27 cellular contexts compared by ENCODE assay signal in the genomic region with DNA sequence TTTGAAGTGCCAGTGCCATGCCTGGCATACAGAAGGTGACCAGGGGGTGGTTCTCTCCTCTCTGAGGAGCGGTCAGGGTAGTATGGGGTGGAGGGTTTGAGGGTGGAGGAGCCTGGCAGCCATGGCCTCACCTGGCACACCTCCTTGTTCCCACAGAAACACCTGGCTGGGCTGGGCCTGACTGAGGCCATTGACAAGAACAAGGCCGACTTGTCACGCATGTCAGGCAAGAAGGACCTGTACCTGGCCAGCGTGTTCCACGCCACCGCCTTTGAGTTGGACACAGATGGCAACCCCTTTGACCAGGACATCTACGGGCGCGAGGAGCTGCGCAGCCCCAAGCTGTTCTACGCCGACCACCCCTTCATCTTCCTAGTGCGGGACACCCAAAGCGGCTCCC. TPM values are rescaled to one million over a fixed set of nuclear protein-coding genes. Genes with fewer than 3 reads are reported as not detected.
DNase-seq lines count a peak whose midpoint lies in the region; ATAC-seq, FAIRE-seq and TF ChIP-seq lines count a peak whose summit lies in the region.
"Had no signal": no experiment of that assay in that cellular context is flagged by ENCODE, and none has a peak within 500 bp of the region (broad histone marks: within the 10 kb centered on the region; RNA-seq: fewer than 3 reads in every experiment).

No MANE protein-coding gene starts in this region.

- TF ChIP-seq EP300 in K562 (IDR thresholded peaks at IDR 0.05; ENCODE audit: low read length): no peak

- no peak overlapping the region for H3K27ac ChIP-seq in K562 (ENCODE audit: extremely low read depth, low read depth, low read length)
- H3K27ac ChIP-seq in left lung: no peak overlapping the region
- H3K27ac ChIP-seq in smooth muscle cell (ENCODE audit: low read depth): peak overlapping the region; percentile 27
- no peak overlapping the region for H3K27ac ChIP-seq in small intestine (ENCODE audit: low read depth in 1 of 2, low read length in 1 of 2)
- H3K27ac ChIP-seq: SJCRH30 had no signal

- ATAC-seq in K562: no peak
- ATAC-seq in left lung: peak; percentile 83
- no peak for ATAC-seq in HG03280 (IDR thresholded peaks at IDR 0.05; ENCODE audit: unreplicated experiment)
- ATAC-seq: HCT116, Panc1, SK-N-SH treated with all-trans-retinoic acid at 6 μM for 48 hours had no signal

- H3K9me3 ChIP-seq in K562 (replicated peaks; ENCODE audit: control insufficient read depth, insufficient read depth, low read depth, low read length) (no peaks in the 10 kb centered on the region), left lung (no peaks in the 10 kb centered on the region), smooth muscle cell (replicated peaks; ENCODE audit: low read depth) (no peaks in the 10 kb centered on the region), small intestine (ENCODE audit: control insufficient read depth, low read depth) (no peaks in the 10 kb centered on the region)
- H3K9me3 ChIP-seq: MG63, SJCRH30 had no signal

- H3K27me3 ChIP-seq in K562 (ENCODE audit: control insufficient read depth in 2 of 2, insufficient read depth in 2 of 2, low read length in 2 of 2) (no peaks in the 10 kb centered on the region), left lung (no peaks in the 10 kb centered on the region), smooth muscle cell (ENCODE audit: low read depth) (no peaks in the 10 kb centered on the region), small intestine (ENCODE audit: control insufficient read depth in 2 of 2, insufficient read depth in 2 of 2, low read length in 2 of 2) (no peaks in the 10 kb centered on the region)
- H3K27me3 ChIP-seq: MG63, SJCRH30 had no signal

- H3K79me2 ChIP-seq in K562 (ENCODE audit: control insufficient read depth, insufficient read depth, low read length) (no peaks in the 10 kb centered on the region; the same call in 2 of the 3 replicates), smooth muscle cell (ENCODE audit: low read depth) (peaks cover 46% of the 10 kb centered on the region)

- H3K4me2 ChIP-seq in K562 (ENCODE audit: insufficient read depth, low read length) (no peak overlapping the region), smooth muscle cell (no peak overlapping the region)

- no peak overlapping the region for H3K9ac ChIP-seq in K562 (ENCODE audit: insufficient read depth in 1 of 2, low read depth in 2 of 2, low read length in 2 of 2)
- H3K9ac ChIP-seq in smooth muscle cell (ENCODE audit: low read depth): no peak overlapping the region

- H3K4me3 ChIP-seq in K562: no peak overlapping the region
- no peak overlapping the region for H3K4me3 ChIP-seq in left lung
- no peak overlapping the region for H3K4me3 ChIP-seq in smooth muscle cell
- no peak overlapping the region for H3K4me3 ChIP-seq in small intestine (ENCODE audit: low read depth in 1 of 2, low read length in 2 of 2)
- H3K4me3 ChIP-seq: MG63, SJCRH30 had no signal

- TF ChIP-seq CTCF in K562 (IDR thresholded peaks at IDR 0.05 in 2 of 3, conservative IDR thresholded peaks at IDR 0.05 in 1 of 3; ENCODE audit: insufficient read depth in 2 of 3, low read depth in 1 of 3, low read length in 3 of 3) (no peak), left lung (IDR thresholded peaks at IDR 0.05) (no peak), smooth muscle cell (IDR thresholded peaks at IDR 0.05; ENCODE audit: borderline replicate concordance, insufficient read depth, poor library complexity, severe bottlenecking) (no peak)

- H3F3A ChIP-seq in smooth muscle cell (ENCODE audit: low read depth): peaks cover 85% of the 10 kb centered on the region

- TF ChIP-seq POLR2A in K562 (conservative IDR thresholded peaks at IDR 0.05): no peak

- peaks cover 4 to 8% of the 10 kb centered on the region in 2 experiments; a peak in 4 of 5 replicates for H3K4me1 ChIP-seq in K562 (replicated peaks in 1 of 2; ENCODE audit: control insufficient read depth in 2 of 2, insufficient read depth in 2 of 2, low read length in 2 of 2)
- peaks cover 4 to 56% of the 10 kb centered on the region in 2 donors for H3K4me1 ChIP-seq in left lung
- no peaks in the 10 kb centered on the region for H3K4me1 ChIP-seq in smooth muscle cell (ENCODE audit: low read depth)
- peaks cover 0 to 1% of the 10 kb centered on the region in 2 donors for H3K4me1 ChIP-seq in small intestine (ENCODE audit: control insufficient read depth in 2 of 2, insufficient read depth in 1 of 2, low read depth in 1 of 2, low read length in 1 of 2)
- H3K4me1 ChIP-seq: SJCRH30 had no signal

- peak; percentile 80 for DNase-seq in NCI-H2029 (lab: John Stamatoyannopoulos, UW)
- no peak for DNase-seq in K562 (ENCODE audit: extremely low read depth in 1 of 4, low spot score in 3 of 4)
- DNase-seq in left lung: peak; percentile 65 to 76
- no peak for DNase-seq in smooth muscle cell (lab: John Stamatoyannopoulos, UW; ENCODE audit: unreplicated experiment)
- DNase-seq in small intestine: no peak
- DNase-seq in NCI-H1436 (lab: John Stamatoyannopoulos, UW): no peak
- DNase-seq in NCI-H510A treated with DMSO at 0.1 percent for 48 hours (lab: John Stamatoyannopoulos, UW): no peak
- DNase-seq: C1 segment of cervical spinal cord; CD8-positive, alpha-beta memory T cell; DMS 273 treated with DMSO at 0.1 percent for 48 hours; DMS79 treated with DMSO at 0.1 percent for 48 hours; GF-D8; KBM-7; MG63; NCI-H1105 treated with DMSO at 0.1 percent for 48 hours; NCI-H2081; NCI-H2227 treated with DMSO at 0.1 percent for 48 hours; NCI-H69; SJCRH30 had no signal

- H2AFZ ChIP-seq in K562 (ENCODE audit: low read depth, low read length) (no peak overlapping the region), smooth muscle cell (ENCODE audit: low read depth) (no peak overlapping the region)

- intact Hi-C loops in K562 (cut with micrococcal nuclease) (no loop called here), left lung (cut with DNase I) (no loop called here)

- no peak for TF ChIP-seq RAD21 in K562 (CRISPR knock-in tag; conservative IDR thresholded peaks at IDR 0.05 in 1 of 2, IDR thresholded peaks at IDR 0.05 in 1 of 2)

- FAIRE-seq in K562 (lab: Jason Lieb, UNC): no peak
- no peak for FAIRE-seq in small intestine (lab: Jason Lieb, UNC)
- FAIRE-seq: GM12891, H1, HTR-8/SVneo had no signal

- H4K20me1 ChIP-seq in K562 (replicated peaks; ENCODE audit: control insufficient read depth, insufficient read depth, low read length) (no peaks in the 10 kb centered on the region), smooth muscle cell (ENCODE audit: low read depth) (peaks cover 93% of the 10 kb centered on the region)

- H3K9me1 ChIP-seq in K562 (ENCODE audit: control insufficient read depth, insufficient read depth, low read length): no peaks in the 10 kb centered on the region

- POLR2A ChIA-PET in K562 (lab: Yijun Ruan, JAX): interaction anchor here (1.1 to 8.8 kb wide), 4 partner anchors 9 to 19 kb away, joined by 3 to 115 read pairs (median 4); a partner anchor contains a TSS

- CTCF ChIA-PET in K562 (lab: Yijun Ruan, JAX; ENCODE audit: low intra/inter-chr PET ratio): no interaction called here

- no TSS peak for BruUV-seq in K562 (replicated peaks; lab: Mats Ljungman, UMichigan)

- H3K36me3 ChIP-seq in K562 (ENCODE audit: control insufficient read depth, insufficient read depth, low read length) (peaks cover 65% of the 10 kb centered on the region), left lung (peaks cover 0 to 79% of the 10 kb centered on the region in 2 donors), smooth muscle cell (ENCODE audit: low read depth) (peaks cover 16% of the 10 kb centered on the region), small intestine (ENCODE audit: control insufficient read depth in 2 of 2, insufficient read depth in 2 of 2, low read length in 2 of 2) (peaks cover 14 to 23% of the 10 kb centered on the region in 2 donors)

- WGBS in K562 (ENCODE audit: insufficient coverage, low coverage, missing lambda C conversion rate): 95% methylated on average over 9 of the region's 14 CpGs
- over 99% methylated on average over 14 of the region's 14 CpGs for WGBS in smooth muscle cell (ENCODE audit: low lambda C conversion rate)
- 88 to 97% (median 96%) methylated on average over 14 of the region's 14 CpGs for WGBS in small intestine, 3 donors

- in situ Hi-C loops in K562 (cut with MboI): no loop called here

RNA-seq across cellular contexts. Expression of a gene that starts 9.6 kb away (rescaled TPM):
- 53.1 and 136 TPM in 2 replicates for total RNA-seq in K562 (2011; cell fraction: chromatin; rRNA removed; ENCODE audit: low replicate concordance)
- total RNA-seq in K562 (2011; cell fraction: nucleolus; rRNA removed): 186 and 237 TPM in 2 replicates
- total RNA-seq in K562 (2011; cell fraction: nucleoplasm; rRNA removed): 128 and 144 TPM in 2 replicates
- 67.9 and 85.8 TPM in 2 replicates for total RNA-seq in K562 (2014; rRNA removed)
- total RNA-seq in K562 (2014; rRNA removed; fragmentation: Illumina TruSeq; extraction: Trizol): 30.3 and 44.1 TPM in 2 replicates
- 78.5 and 87.1 TPM in 2 replicates for total RNA-seq in K562 (2015; rRNA removed; fragmentation: Illumina TruSeq; extraction: Trizol)
- 106 and 115 TPM in 2 replicates for total RNA-seq in K562 (2021)
- polyA plus RNA-seq in K562 (2011; rRNA removed): 45.5 and 123 TPM in 2 replicates
- polyA plus RNA-seq in K562 (2011; cell fraction: cytosol; rRNA removed): 84.3 and 156 TPM in 2 replicates
- polyA plus RNA-seq in K562 (2011; cell fraction: nucleus; rRNA removed): 79.5 and 81.7 TPM in 2 replicates
- polyA plus RNA-seq in K562 (2012): 148 and 286 TPM in 2 replicates
- polyA plus RNA-seq in K562 (2014; fragmentation: Illumina TruSeq; extraction: Trizol): 95.0 and 102 TPM in 2 replicates
- 1 to 10 TPM; 2.8 to 6.8 TPM for polyA plus RNA-seq in K562 (2014; fragmentation: Nextera tagmentation; extraction: Ambion mirVana)
- polyA plus RNA-seq in K562 (2014; rRNA removed): 67.8 and 77.9 TPM in 2 replicates
- 24.5 and 38.2 TPM in 2 replicates for polyA minus RNA-seq in K562 (2011; rRNA and poly(A)+ RNA removed)
- 53.3 and 105 TPM in 2 replicates for polyA minus RNA-seq in K562 (2011; cell fraction: cytosol; rRNA and poly(A)+ RNA removed)
- polyA minus RNA-seq in K562 (2011; cell fraction: nucleus; rRNA and poly(A)+ RNA removed): 27.3 and 51.1 TPM in 2 replicates
- total RNA-seq in left lung: 100 to 1,000 TPM; 358 to 516 TPM
- total RNA-seq in smooth muscle cell: 2,653 and 2,895 TPM in 2 replicates
- 1,110 and 1,493 TPM in 2 replicates for polyA plus RNA-seq in smooth muscle cell
- polyA plus RNA-seq in small intestine: 10 to 100 TPM in 1 of 3 donors, 1 to 10 TPM in 2; 8.1 to 58.5 (median 8.6) TPM
- total RNA-seq: OCI-LY7 had no signal

RNA-seq across cellular contexts. Expression of a gene that starts 45.9 kb away (rescaled TPM):
- 57.8 and 141 TPM in 2 replicates for total RNA-seq in K562 (2011; cell fraction: chromatin; rRNA removed; ENCODE audit: low replicate concordance)
- total RNA-seq in K562 (2011; cell fraction: nucleolus; rRNA removed): 58.7 and 66.9 TPM in 2 replicates
- total RNA-seq in K562 (2011; cell fraction: nucleoplasm; rRNA removed): 57.6 and 71.8 TPM in 2 replicates
- 9.8 and 14.2 TPM in 2 replicates for total RNA-seq in K562 (2014; rRNA removed)
- 2.8 and 2.9 TPM in 2 replicates for total RNA-seq in K562 (2014; rRNA removed; fragmentation: Illumina TruSeq; extraction: Trizol)
- total RNA-seq in K562 (2015; rRNA removed; fragmentation: Illumina TruSeq; extraction: Trizol): 6.1 and 6.5 TPM in 2 replicates
- total RNA-seq in K562 (2021): 19.0 and 27.3 TPM in 2 replicates
- polyA plus RNA-seq in K562 (2011; rRNA removed): 8.0 and 11.8 TPM in 2 replicates
- 7.2 and 13.1 TPM in 2 replicates for polyA plus RNA-seq in K562 (2011; cell fraction: cytosol; rRNA removed)
- 47.6 and 80.4 TPM in 2 replicates for polyA plus RNA-seq in K562 (2011; cell fraction: nucleus; rRNA removed)
- polyA plus RNA-seq in K562 (2012): 11.7 and 25.1 TPM in 2 replicates
- polyA plus RNA-seq in K562 (2014; fragmentation: Illumina TruSeq; extraction: Trizol): 8.7 and 11.9 TPM in 2 replicates
- polyA plus RNA-seq in K562 (2014; fragmentation: Nextera tagmentation; extraction: Ambion mirVana): under 1 TPM; 0.32 to 0.41 TPM
- 17.0 and 20.4 TPM in 2 replicates for polyA plus RNA-seq in K562 (2014; rRNA removed)
- 4.6 and 5.0 TPM in 2 replicates for polyA minus RNA-seq in K562 (2011; rRNA and poly(A)+ RNA removed)
- 7.2 and 15.1 TPM in 2 replicates for polyA minus RNA-seq in K562 (2011; cell fraction: cytosol; rRNA and poly(A)+ RNA removed)
- 18.5 and 19.8 TPM in 2 replicates for polyA minus RNA-seq in K562 (2011; cell fraction: nucleus; rRNA and poly(A)+ RNA removed)
- 10 to 100 TPM; 10.5 to 15.5 TPM for total RNA-seq in left lung
- 2.3 and 3.2 TPM in 2 replicates for total RNA-seq in smooth muscle cell
- polyA plus RNA-seq in smooth muscle cell: 5.8 and 7.1 TPM in 2 replicates
- polyA plus RNA-seq in small intestine: 1 to 10 TPM; 1.1 to 9.2 (median 3.0) TPM

Comparison
In these comparisons a context has a peak if more than half of its experiments do, and no peak if none do; other contexts are left out.
1. DNase-seq: peak in NCI-H2029 (single experiment) and left lung (2 of 2); none in K562 (0 of 4), smooth muscle cell (single experiment), small intestine (single experiment), NCI-H1436 (single experiment) and NCI-H510A treated with DMSO at 0.1 percent for 48 hours (single experiment).